ENCODE assay signal across 1 cellular context in genomic region chr2:200347301-200347700, GRCh38.
TF ChIP-seq lines count a peak whose summit lies in the region.

No MANE protein-coding gene starts in this region.

TF ChIP-seq in HepG2, 621 proteins besides CTCF, POLR2A, EP300 and RAD21:
- peak; percentile 93 for TF ChIP-seq RBM22 (optimal IDR thresholded peaks at IDR 0.05; ENCODE audit: low read length)
- TF ChIP-seq RELA (CRISPR knock-in tag; IDR thresholded peaks at IDR 0.05), result no peak
- TF ChIP-seq RBFOX2 (IDR thresholded peaks at IDR 0.05; ENCODE audit: low read depth, low read length), result no peak
